ENCODE assay signal across 1 cellular context in genomic region chr15:82985688-82986441, GRCh38.
TF ChIP-seq lines count a peak whose summit lies in the region.

RAMAC (plus strand) TSS chr15:82986210; CDS start chr15:82989019, 2,809 bp downstream.

TF ChIP-seq in HepG2, 621 proteins besides CTCF, POLR2A, EP300 and RAD21 (continued from another document and continues in another):
- TF ChIP-seq SMAD3 (CRISPR knock-in tag; IDR thresholded peaks at IDR 0.05), result peak; percentile 84; the same call in 1 of the 2 replicates
- 0 out of 2 replicates have a peak, but pooled peaks have one; percentile 41 for TF ChIP-seq ZSCAN22 (CRISPR knock-in tag; IDR thresholded peaks at IDR 0.05)
- TF ChIP-seq ZNF619 (CRISPR knock-in tag; IDR thresholded peaks at IDR 0.05), result peak; percentile 28; the same call in 1 of the 2 replicates
- no peak for TF ChIP-seq XBP1 (CRISPR knock-in tag; IDR thresholded peaks at IDR 0.05)
- no peak for TF ChIP-seq ZNF333 (CRISPR knock-in tag; IDR thresholded peaks at IDR 0.05; ENCODE audit: borderline replicate concordance)
- TF ChIP-seq SP4 (CRISPR knock-in tag; IDR thresholded peaks at IDR 0.05), result peak; percentile 84
- TF ChIP-seq ZGPAT (CRISPR knock-in tag; IDR thresholded peaks at IDR 0.05), result peak; percentile 92
- TF ChIP-seq ZBTB3 (CRISPR knock-in tag; IDR thresholded peaks at IDR 0.05; ENCODE audit: borderline replicate concordance, low read depth), result no peak
- no peak for TF ChIP-seq SRSF9 (IDR thresholded peaks at IDR 0.05; ENCODE audit: borderline replicate concordance, insufficient read depth, low read depth, low read length, poor library complexity, severe bottlenecking)
- TF ChIP-seq ZNF703 (CRISPR knock-in tag; IDR thresholded peaks at IDR 0.05; ENCODE audit: borderline replicate concordance), result peak; percentile 52; the same call in 1 of the 2 replicates
- no peak for TF ChIP-seq MTA3 (CRISPR knock-in tag; IDR thresholded peaks at IDR 0.05)
- TF ChIP-seq ZBTB21 (CRISPR knock-in tag; IDR thresholded peaks at IDR 0.05), result peak; percentile 50; the same call in 1 of the 2 replicates
- peak; percentile 13; the same call in 1 of the 2 replicates for TF ChIP-seq MLX (CRISPR knock-in tag; IDR thresholded peaks at IDR 0.05)
- TF ChIP-seq BCL3 (CRISPR knock-in tag; IDR thresholded peaks at IDR 0.05), result no peak; the same call in 1 of the 2 replicates
- TF ChIP-seq HNRNPH1 (optimal IDR thresholded peaks at IDR 0.05; ENCODE audit: low read depth, low read length), result no peak
- no peak for TF ChIP-seq TAF15 (IDR thresholded peaks at IDR 0.05; ENCODE audit: low read depth, low read length, poor library complexity, severe bottlenecking)
- TF ChIP-seq ZNF720 (CRISPR knock-in tag; IDR thresholded peaks at IDR 0.05), result no peak
- TF ChIP-seq CREB3 (CRISPR knock-in tag; IDR thresholded peaks at IDR 0.05), result peak; percentile 94; the same call in 1 of the 2 replicates
- 0 out of 2 replicates have a peak, but pooled peaks have one; percentile 66 for TF ChIP-seq HOMEZ (CRISPR knock-in tag; IDR thresholded peaks at IDR 0.05; ENCODE audit: low read depth)
- TF ChIP-seq SALL1 (CRISPR knock-in tag; IDR thresholded peaks at IDR 0.05), result peak; percentile 86
- peak; percentile 87 for TF ChIP-seq ZNF574 (CRISPR knock-in tag; IDR thresholded peaks at IDR 0.05)
- TF ChIP-seq NKX3-1 (CRISPR knock-in tag; IDR thresholded peaks at IDR 0.05), result peak; percentile 89; the same call in 1 of the 2 replicates
- TF ChIP-seq TOPORS (CRISPR knock-in tag; IDR thresholded peaks at IDR 0.05), result peak; percentile 73
- TF ChIP-seq U2AF1 (optimal IDR thresholded peaks at IDR 0.05; ENCODE audit: low read depth, low read length), result peak; percentile 45
- TF ChIP-seq DNMT1 (CRISPR knock-in tag; IDR thresholded peaks at IDR 0.05), result no peak
- peak in 1 of 2 experiments; percentile 67; a peak in 1 of 4 replicates for TF ChIP-seq HMGXB4 (CRISPR knock-in tag; IDR thresholded peaks at IDR 0.05; ENCODE audit: borderline replicate concordance in 1 of 2, low read depth in 1 of 2)
- peak; percentile 72; the same call in 1 of the 2 replicates for TF ChIP-seq ZNF816 (CRISPR knock-in tag; IDR thresholded peaks at IDR 0.05; ENCODE audit: borderline replicate concordance)
- TF ChIP-seq MZF1 (CRISPR knock-in tag; IDR thresholded peaks at IDR 0.05; ENCODE audit: borderline replicate concordance), result no peak
- no peak for TF ChIP-seq ZNF10 (CRISPR knock-in tag; IDR thresholded peaks at IDR 0.05; ENCODE audit: borderline replicate concordance, low read depth)
- TF ChIP-seq LRRFIP1 (CRISPR knock-in tag; conservative IDR thresholded peaks at IDR 0.05), result no peak
- no peak for TF ChIP-seq ZNF354B (CRISPR knock-in tag; IDR thresholded peaks at IDR 0.05)
- TF ChIP-seq KMT2B (CRISPR knock-in tag; IDR thresholded peaks at IDR 0.05), result peak; percentile 89
- TF ChIP-seq TAF1 (CRISPR knock-in tag; IDR thresholded peaks at IDR 0.05), result peak; percentile 77
- peak; percentile 12; the same call in 1 of the 2 replicates for TF ChIP-seq ZNF281 (CRISPR knock-in tag; IDR thresholded peaks at IDR 0.05; ENCODE audit: borderline replicate concordance)
- TF ChIP-seq ARHGAP35 (CRISPR knock-in tag; IDR thresholded peaks at IDR 0.05; ENCODE audit: borderline replicate concordance), result peak; percentile 89; the same call in 1 of the 2 replicates
- no peak; the same call in 1 of the 2 replicates for TF ChIP-seq USF2 (IDR thresholded peaks at IDR 0.05; ENCODE audit: low read depth, low read length)
- peak; percentile 55; the same call in 1 of the 2 replicates for TF ChIP-seq USF2 (CRISPR knock-in tag; IDR thresholded peaks at IDR 0.05; ENCODE audit: borderline replicate concordance)
- TF ChIP-seq ZNF615 (CRISPR knock-in tag; IDR thresholded peaks at IDR 0.05; ENCODE audit: borderline replicate concordance), result no peak
- peak; percentile 81; the same call in 1 of the 2 replicates for TF ChIP-seq KAT7 (CRISPR knock-in tag; IDR thresholded peaks at IDR 0.05; ENCODE audit: borderline replicate concordance)
- TF ChIP-seq RAD51 (IDR thresholded peaks at IDR 0.05; ENCODE audit: borderline replicate concordance), result no peak
- peak; percentile 63; the same call in 1 of the 2 replicates for TF ChIP-seq ZNF451 (CRISPR knock-in tag; IDR thresholded peaks at IDR 0.05)
- TF ChIP-seq PCBP1 (IDR thresholded peaks at IDR 0.05; ENCODE audit: borderline replicate concordance, low read depth, low read length), result no peak
- TF ChIP-seq MTF1 (CRISPR knock-in tag; IDR thresholded peaks at IDR 0.05), result peak; percentile 86
- no peak for TF ChIP-seq SMARCC2 (IDR thresholded peaks at IDR 0.05)
- TF ChIP-seq GATAD2A (CRISPR knock-in tag; IDR thresholded peaks at IDR 0.05), result peak; percentile 62
- TF ChIP-seq ZBTB7A (CRISPR knock-in tag; IDR thresholded peaks at IDR 0.05), result peak; percentile 91
